In genomic region chr20:32582659-32583580, GRCh38 we compare ENCODE assay signal across 1 cellular context.
TF ChIP-seq lines count a peak whose summit lies in the region.

No MANE protein-coding gene starts in this region.

TF ChIP-seq in K562, 482 proteins besides CTCF, POLR2A, EP300 and RAD21 (continued from another document and continues in another):
- TF ChIP-seq TRIM25 (IDR thresholded peaks at IDR 0.05; ENCODE audit: borderline replicate concordance) (no peak), HLTF (IDR thresholded peaks at IDR 0.05) (no peak), ZNF586 (CRISPR knock-in tag; conservative IDR thresholded peaks at IDR 0.05) (no peak), ZBTB40 (IDR thresholded peaks at IDR 0.05) (no peak), ZBTB40 (CRISPR knock-in tag; IDR thresholded peaks at IDR 0.05) (no peak), REST (CRISPR knock-in tag; IDR thresholded peaks at IDR 0.05; ENCODE audit: low read depth) (0 out of 2 replicates have a peak, but pooled peaks have one; percentile 32), THAP12 (CRISPR knock-in tag; IDR thresholded peaks at IDR 0.05) (0 out of 2 replicates have a peak, but pooled peaks have one; percentile 43), NRF1 (conservative IDR thresholded peaks at IDR 0.05 in 1 of 2, IDR thresholded peaks at IDR 0.05 in 1 of 2) (peak in 1 of 2 experiments; percentile 18; a peak in 2 of 4 replicates), FOXO4 (CRISPR knock-in tag; IDR thresholded peaks at IDR 0.05) (no peak), E2F5 (CRISPR knock-in tag; IDR thresholded peaks at IDR 0.05) (no peak), POLR2AphosphoS2 (IDR thresholded peaks at IDR 0.05; ENCODE audit: low read length) (no peak), ARID3A (IDR thresholded peaks at IDR 0.05; ENCODE audit: borderline replicate concordance, low read depth, low read length) (no peak), ZNF583 (CRISPR knock-in tag; IDR thresholded peaks at IDR 0.05) (no peak), TEAD4 (IDR thresholded peaks at IDR 0.05; ENCODE audit: low read length) (no peak), TEAD4 (CRISPR knock-in tag; IDR thresholded peaks at IDR 0.05; ENCODE audit: borderline replicate concordance) (no peak), SOX6 (IDR thresholded peaks at IDR 0.05) (0 out of 2 replicates have a peak, but pooled peaks have one; percentile 32), HSF4 (CRISPR knock-in tag; IDR thresholded peaks at IDR 0.05; ENCODE audit: borderline replicate concordance) (0 out of 2 replicates have a peak, but pooled peaks have one; percentile 22), E2F6 (IDR thresholded peaks at IDR 0.05; ENCODE audit: borderline replicate concordance in 1 of 2, extremely low read depth in 1 of 2, insufficient read depth in 1 of 2, insufficient read length in 1 of 2, low read depth in 1 of 2, low read length in 1 of 2, poor library complexity in 1 of 2, severe bottlenecking in 1 of 2) (peak in 1 of 2 experiments; percentile 29), POLR2G (IDR thresholded peaks at IDR 0.05; ENCODE audit: low read depth, low read length) (peak; percentile 80), TAF7 (tag; IDR thresholded peaks at IDR 0.05) (no peak), SMARCE1 (IDR thresholded peaks at IDR 0.05) (no peak), MCM3 (IDR thresholded peaks at IDR 0.05) (no peak), HES1 (IDR thresholded peaks at IDR 0.05; ENCODE audit: low read depth) (no peak), MED1 (CRISPR knock-in tag; IDR thresholded peaks at IDR 0.05; ENCODE audit: borderline replicate concordance) (peak; percentile 38; the same call in 1 of the 2 replicates), CHCHD3 (CRISPR knock-in tag; IDR thresholded peaks at IDR 0.05) (no peak), ERF (CRISPR knock-in tag; IDR thresholded peaks at IDR 0.05) (no peak), MBD2 (IDR thresholded peaks at IDR 0.05; ENCODE audit: borderline replicate concordance, low read depth) (no peak), ZNF134 (CRISPR knock-in tag; conservative IDR thresholded peaks at IDR 0.05) (no peak), ARHGAP35 (IDR thresholded peaks at IDR 0.05; ENCODE audit: partially characterized antibody) (no peak), HNRNPK (IDR thresholded peaks at IDR 0.05; ENCODE audit: low read depth, low read length, poor library complexity, severe bottlenecking) (peak; percentile 30), ID3 (CRISPR knock-in tag; IDR thresholded peaks at IDR 0.05) (no peak), ID3 (tag; IDR thresholded peaks at IDR 0.05) (no peak), HDAC3 (IDR thresholded peaks at IDR 0.05; ENCODE audit: borderline replicate concordance, partially characterized antibody) (no peak)
